ENCODE assay signal across 25 cellular contexts in genomic region chr6:161543910-161544309, GRCh38.
DNase-seq lines count a peak whose midpoint lies in the region; ATAC-seq lines count a peak whose summit lies in the region.
"Had no signal": no experiment of that assay in that cellular context is flagged by ENCODE, and none has a peak within 500 bp of the region (broad histone marks: within the 10 kb centered on the region; RNA-seq: fewer than 3 reads in every experiment).

No MANE protein-coding gene starts in this region.

- H3K4me3 Mint-ChIP-seq in activated T-cell treated with anti-CD3 and anti-CD28 coated beads, Interleukin-2, amount 50 U/mL, for 24 hours, result no peak overlapping the region
- H3K4me3 Mint-ChIP-seq: activated naive CD8-positive, alpha-beta T cell treated with anti-CD3 and anti-CD28 coated beads, Interleukin-2, amount 50 U/mL, for 24 hours; CD8-positive, alpha-beta T cell; dendritic cell treated with granulocyte-macrophage colony-stimulating factor and Interleukin-4, amounts not matched to agents 40 ng/mL and 50 ng/mL, for 4 days; nephron progenitor cell had no signal

- no peaks in the 10 kb centered on the region for H3K27me3 ChIP-seq in SJCRH30
- H3K27me3 ChIP-seq: brain microvascular endothelial cell, gastroesophageal sphincter, vagina had no signal

- no peaks in the 10 kb centered on the region for H3K9me3 ChIP-seq in SJCRH30 (replicated peaks)
- H3K9me3 ChIP-seq: gastroesophageal sphincter, vagina had no signal

- no peak overlapping the region for H3K27ac Mint-ChIP-seq in activated T-cell treated with anti-CD3 and anti-CD28 coated beads, Interleukin-2, amount 50 U/mL, for 24 hours
- H3K27ac Mint-ChIP-seq: activated naive CD8-positive, alpha-beta T cell treated with anti-CD3 and anti-CD28 coated beads, Interleukin-2, amount 50 U/mL, for 24 hours; activated T-helper 2 cell treated with anti-CD3 and anti-CD28 coated beads, Interferon-gamma antibody, Interleukin-2, Interleukin-4, amounts not matched to agents 10 μg/mL and 5 μg/mL and 100 μg/mL, durations not matched to agents 14 hours and 24 hours and 36 hours; CD8-positive, alpha-beta T cell; dendritic cell treated with granulocyte-macrophage colony-stimulating factor and Interleukin-4, amounts not matched to agents 40 ng/mL and 50 ng/mL, for 4 days; nephron progenitor cell; progenitor cell of endocrine pancreas had no signal

- H3K4me3 ChIP-seq in SJCRH30, result no peak overlapping the region
- H3K4me3 ChIP-seq: gastroesophageal sphincter, skin epidermis, vagina had no signal

- peaks cover 53% of the 10 kb centered on the region for H3K4me1 ChIP-seq in SJCRH30
- H3K4me1 ChIP-seq: vagina had no signal

- H3K4me1 Mint-ChIP-seq in activated T-cell treated with anti-CD3 and anti-CD28 coated beads, Interleukin-2, amount 50 U/mL, for 24 hours (ENCODE audit: low read depth), result no peaks in the 10 kb centered on the region

- ATAC-seq in GM18520 (IDR thresholded peaks at IDR 0.05; ENCODE audit: unreplicated experiment) (peak; percentile 50), GM21526 (IDR thresholded peaks at IDR 0.05; ENCODE audit: low FRiP score, unreplicated experiment) (peak; percentile 93), HG03060 (IDR thresholded peaks at IDR 0.05; ENCODE audit: low read depth, unreplicated experiment) (peak; percentile 81)
- ATAC-seq: activated naive CD8-positive, alpha-beta T cell treated with anti-CD3 and anti-CD28 coated beads, Interleukin-2, amount 50 U/mL, for 24 hours; CD8-positive, alpha-beta T cell; gastroesophageal sphincter; HCT116; PC-3 had no signal

- no peaks in the 10 kb centered on the region for H3K27me3 Mint-ChIP-seq in activated T-cell treated with anti-CD3 and anti-CD28 coated beads, Interleukin-2, amount 50 U/mL, for 24 hours
- H3K27me3 Mint-ChIP-seq: activated naive CD8-positive, alpha-beta T cell treated with anti-CD3 and anti-CD28 coated beads, Interleukin-2, amount 50 U/mL, for 24 hours; progenitor cell of endocrine pancreas had no signal

- H3K27ac ChIP-seq in SJCRH30, result peak overlapping the region; percentile 68
- H3K27ac ChIP-seq: brain microvascular endothelial cell, gastroesophageal sphincter, KMS-11, skin epidermis, vagina had no signal

- no peaks in the 10 kb centered on the region for H3K36me3 ChIP-seq in SJCRH30
- H3K36me3 ChIP-seq: brain microvascular endothelial cell, gastroesophageal sphincter, vagina had no signal

- H3K9me3 Mint-ChIP-seq in activated T-cell treated with anti-CD3 and anti-CD28 coated beads, Interleukin-2, amount 50 U/mL, for 24 hours, result no peaks in the 10 kb centered on the region
- H3K9me3 Mint-ChIP-seq: activated naive CD8-positive, alpha-beta T cell treated with anti-CD3 and anti-CD28 coated beads, Interleukin-2, amount 50 U/mL, for 24 hours; activated T-helper 2 cell treated with anti-CD3 and anti-CD28 coated beads, Interferon-gamma antibody, Interleukin-2, Interleukin-4, amounts not matched to agents 10 μg/mL and 5 μg/mL and 100 μg/mL, durations not matched to agents 14 hours and 24 hours and 36 hours; CD8-positive, alpha-beta T cell; dendritic cell treated with granulocyte-macrophage colony-stimulating factor and Interleukin-4, amounts not matched to agents 40 ng/mL and 50 ng/mL, for 4 days; nephron progenitor cell had no signal

- DNase-seq in SJCRH30 (no peak), NCI-H1930 (lab: John Stamatoyannopoulos, UW) (no peak), NCI-H1436 (lab: John Stamatoyannopoulos, UW) (no peak), SW480 (ENCODE audit: low spot score) (no peak)
- no peak for DNase-seq in activated T-cell treated with anti-CD3 and anti-CD28 coated beads, Interleukin-2, amount 50 U/mL, for 24 hours
- DNase-seq: activated naive CD8-positive, alpha-beta T cell treated with anti-CD3 and anti-CD28 coated beads, Interleukin-2, amount 50 U/mL, for 24 hours; brain microvascular endothelial cell; CD8-positive, alpha-beta T cell; DMS53; NCI-H1048; NCI-H526 treated with DMSO at 0.1 percent for 48 hours; nephron progenitor cell; PC-3; stimulated activated CD4-positive, alpha-beta T cell treated with anti-CD3 and anti-CD28 coated beads, Interleukin-2, amount 100 ng/mL, for 48 hours had no signal

- no peaks in the 10 kb centered on the region for H3K36me3 Mint-ChIP-seq in activated T-cell treated with anti-CD3 and anti-CD28 coated beads, Interleukin-2, amount 50 U/mL, for 24 hours (ENCODE audit: low read depth)
- H3K36me3 Mint-ChIP-seq: CD8-positive, alpha-beta T cell had no signal
